In the genomic region with DNA sequence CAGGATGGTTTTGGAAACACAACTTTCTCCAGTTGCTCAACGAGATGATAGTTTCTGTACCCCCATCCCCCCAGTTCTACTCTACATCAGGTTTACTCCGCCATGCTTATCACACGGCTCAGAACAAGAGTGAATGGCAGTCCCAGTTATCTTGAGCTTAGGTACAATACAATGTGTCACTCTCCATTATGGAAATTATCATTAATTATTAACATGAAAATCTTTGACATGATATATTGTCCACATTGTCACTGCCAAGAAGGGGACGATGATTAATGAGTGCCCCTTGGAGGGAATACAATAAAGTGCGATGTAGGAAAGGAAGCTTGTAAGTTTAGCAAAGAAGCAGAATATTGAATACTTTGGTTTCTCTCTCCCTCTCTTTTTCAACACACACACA, we compare ENCODE assay signal across 1 cellular context.
TF ChIP-seq lines count a peak whose summit lies in the region.

No MANE protein-coding gene starts in this region.

TF ChIP-seq in GM23338, 12 proteins besides CTCF, POLR2A, EP300 and RAD21 (continued from another document):
- TF ChIP-seq, protein P1, sequence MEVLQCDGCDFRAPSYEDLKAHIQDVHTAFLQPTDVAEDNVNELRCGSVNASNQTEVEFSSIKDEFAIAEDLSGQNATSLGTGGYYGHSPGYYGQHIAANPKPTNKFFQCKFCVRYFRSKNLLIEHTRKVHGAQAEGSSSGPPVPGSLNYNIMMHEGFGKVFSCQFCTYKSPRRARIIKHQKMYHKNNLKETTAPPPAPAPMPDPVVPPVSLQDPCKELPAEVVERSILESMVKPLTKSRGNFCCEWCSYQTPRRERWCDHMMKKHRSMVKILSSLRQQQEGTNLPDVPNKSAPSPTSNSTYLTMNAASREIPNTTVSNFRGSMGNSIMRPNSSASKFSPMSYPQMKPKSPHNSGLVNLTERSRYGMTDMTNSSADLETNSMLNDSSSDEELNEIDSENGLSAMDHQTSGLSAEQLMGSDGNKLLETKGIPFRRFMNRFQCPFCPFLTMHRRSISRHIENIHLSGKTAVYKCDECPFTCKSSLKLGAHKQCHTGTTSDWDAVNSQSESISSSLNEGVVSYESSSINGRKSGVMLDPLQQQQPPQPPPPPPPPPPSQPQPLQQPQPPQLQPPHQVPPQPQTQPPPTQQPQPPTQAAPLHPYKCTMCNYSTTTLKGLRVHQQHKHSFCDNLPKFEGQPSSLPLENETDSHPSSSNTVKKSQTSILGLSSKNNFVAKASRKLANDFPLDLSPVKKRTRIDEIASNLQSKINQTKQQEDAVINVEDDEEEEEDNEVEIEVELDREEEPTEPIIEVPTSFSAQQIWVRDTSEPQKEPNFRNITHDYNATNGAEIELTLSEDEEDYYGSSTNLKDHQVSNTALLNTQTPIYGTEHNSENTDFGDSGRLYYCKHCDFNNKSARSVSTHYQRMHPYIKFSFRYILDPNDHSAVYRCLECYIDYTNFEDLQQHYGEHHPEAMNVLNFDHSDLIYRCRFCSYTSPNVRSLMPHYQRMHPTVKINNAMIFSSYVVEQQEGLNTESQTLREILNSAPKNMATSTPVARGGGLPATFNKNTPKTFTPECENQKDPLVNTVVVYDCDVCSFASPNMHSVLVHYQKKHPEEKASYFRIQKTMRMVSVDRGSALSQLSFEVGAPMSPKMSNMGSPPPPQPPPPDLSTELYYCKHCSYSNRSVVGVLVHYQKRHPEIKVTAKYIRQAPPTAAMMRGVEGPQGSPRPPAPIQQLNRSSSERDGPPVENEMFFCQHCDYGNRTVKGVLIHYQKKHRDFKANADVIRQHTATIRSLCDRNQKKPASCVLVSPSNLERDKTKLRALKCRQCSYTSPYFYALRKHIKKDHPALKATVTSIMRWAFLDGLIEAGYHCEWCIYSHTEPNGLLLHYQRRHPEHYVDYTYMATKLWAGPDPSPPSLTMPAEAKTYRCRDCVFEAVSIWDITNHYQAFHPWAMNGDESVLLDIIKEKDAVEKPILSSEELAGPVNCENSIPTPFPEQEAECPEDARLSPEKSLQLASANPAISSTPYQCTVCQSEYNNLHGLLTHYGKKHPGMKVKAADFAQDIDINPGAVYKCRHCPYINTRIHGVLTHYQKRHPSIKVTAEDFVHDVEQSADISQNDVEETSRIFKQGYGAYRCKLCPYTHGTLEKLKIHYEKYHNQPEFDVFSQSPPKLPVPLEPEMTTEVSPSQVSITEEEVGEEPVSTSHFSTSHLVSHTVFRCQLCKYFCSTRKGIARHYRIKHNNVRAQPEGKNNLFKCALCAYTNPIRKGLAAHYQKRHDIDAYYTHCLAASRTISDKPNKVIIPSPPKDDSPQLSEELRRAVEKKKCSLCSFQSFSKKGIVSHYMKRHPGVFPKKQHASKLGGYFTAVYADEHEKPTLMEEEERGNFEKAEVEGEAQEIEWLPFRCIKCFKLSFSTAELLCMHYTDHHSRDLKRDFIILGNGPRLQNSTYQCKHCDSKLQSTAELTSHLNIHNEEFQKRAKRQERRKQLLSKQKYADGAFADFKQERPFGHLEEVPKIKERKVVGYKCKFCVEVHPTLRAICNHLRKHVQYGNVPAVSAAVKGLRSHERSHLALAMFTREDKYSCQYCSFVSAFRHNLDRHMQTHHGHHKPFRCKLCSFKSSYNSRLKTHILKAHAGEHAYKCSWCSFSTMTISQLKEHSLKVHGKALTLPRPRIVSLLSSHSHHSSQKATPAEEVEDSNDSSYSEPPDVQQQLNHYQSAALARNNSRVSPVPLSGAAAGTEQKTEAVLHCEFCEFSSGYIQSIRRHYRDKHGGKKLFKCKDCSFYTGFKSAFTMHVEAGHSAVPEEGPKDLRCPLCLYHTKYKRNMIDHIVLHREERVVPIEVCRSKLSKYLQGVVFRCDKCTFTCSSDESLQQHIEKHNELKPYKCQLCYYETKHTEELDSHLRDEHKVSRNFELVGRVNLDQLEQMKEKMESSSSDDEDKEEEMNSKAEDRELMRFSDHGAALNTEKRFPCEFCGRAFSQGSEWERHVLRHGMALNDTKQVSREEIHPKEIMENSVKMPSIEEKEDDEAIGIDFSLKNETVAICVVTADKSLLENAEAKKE (CRISPR knock-in tag; IDR thresholded peaks at IDR 0.05): no peak
- TF ChIP-seq CREB1 (CRISPR knock-in tag; IDR thresholded peaks at IDR 0.05; ENCODE audit: low read depth): no peak
- TF ChIP-seq, protein P2, sequence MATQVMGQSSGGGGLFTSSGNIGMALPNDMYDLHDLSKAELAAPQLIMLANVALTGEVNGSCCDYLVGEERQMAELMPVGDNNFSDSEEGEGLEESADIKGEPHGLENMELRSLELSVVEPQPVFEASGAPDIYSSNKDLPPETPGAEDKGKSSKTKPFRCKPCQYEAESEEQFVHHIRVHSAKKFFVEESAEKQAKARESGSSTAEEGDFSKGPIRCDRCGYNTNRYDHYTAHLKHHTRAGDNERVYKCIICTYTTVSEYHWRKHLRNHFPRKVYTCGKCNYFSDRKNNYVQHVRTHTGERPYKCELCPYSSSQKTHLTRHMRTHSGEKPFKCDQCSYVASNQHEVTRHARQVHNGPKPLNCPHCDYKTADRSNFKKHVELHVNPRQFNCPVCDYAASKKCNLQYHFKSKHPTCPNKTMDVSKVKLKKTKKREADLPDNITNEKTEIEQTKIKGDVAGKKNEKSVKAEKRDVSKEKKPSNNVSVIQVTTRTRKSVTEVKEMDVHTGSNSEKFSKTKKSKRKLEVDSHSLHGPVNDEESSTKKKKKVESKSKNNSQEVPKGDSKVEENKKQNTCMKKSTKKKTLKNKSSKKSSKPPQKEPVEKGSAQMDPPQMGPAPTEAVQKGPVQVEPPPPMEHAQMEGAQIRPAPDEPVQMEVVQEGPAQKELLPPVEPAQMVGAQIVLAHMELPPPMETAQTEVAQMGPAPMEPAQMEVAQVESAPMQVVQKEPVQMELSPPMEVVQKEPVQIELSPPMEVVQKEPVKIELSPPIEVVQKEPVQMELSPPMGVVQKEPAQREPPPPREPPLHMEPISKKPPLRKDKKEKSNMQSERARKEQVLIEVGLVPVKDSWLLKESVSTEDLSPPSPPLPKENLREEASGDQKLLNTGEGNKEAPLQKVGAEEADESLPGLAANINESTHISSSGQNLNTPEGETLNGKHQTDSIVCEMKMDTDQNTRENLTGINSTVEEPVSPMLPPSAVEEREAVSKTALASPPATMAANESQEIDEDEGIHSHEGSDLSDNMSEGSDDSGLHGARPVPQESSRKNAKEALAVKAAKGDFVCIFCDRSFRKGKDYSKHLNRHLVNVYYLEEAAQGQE (IDR thresholded peaks at IDR 0.05; ENCODE audit: unreplicated experiment): no peak
- no peak for TF ChIP-seq NANOG (IDR thresholded peaks at IDR 0.05; ENCODE audit: borderline replicate concordance)
- TF ChIP-seq, protein P3, sequence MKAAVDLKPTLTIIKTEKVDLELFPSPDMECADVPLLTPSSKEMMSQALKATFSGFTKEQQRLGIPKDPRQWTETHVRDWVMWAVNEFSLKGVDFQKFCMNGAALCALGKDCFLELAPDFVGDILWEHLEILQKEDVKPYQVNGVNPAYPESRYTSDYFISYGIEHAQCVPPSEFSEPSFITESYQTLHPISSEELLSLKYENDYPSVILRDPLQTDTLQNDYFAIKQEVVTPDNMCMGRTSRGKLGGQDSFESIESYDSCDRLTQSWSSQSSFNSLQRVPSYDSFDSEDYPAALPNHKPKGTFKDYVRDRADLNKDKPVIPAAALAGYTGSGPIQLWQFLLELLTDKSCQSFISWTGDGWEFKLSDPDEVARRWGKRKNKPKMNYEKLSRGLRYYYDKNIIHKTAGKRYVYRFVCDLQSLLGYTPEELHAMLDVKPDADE (IDR thresholded peaks at IDR 0.05): no peak
- TF ChIP-seq POLR2AphosphoS5 (IDR thresholded peaks at IDR 0.05; ENCODE audit: low read depth): no peak
- no peak for TF ChIP-seq ZNF114 (CRISPR knock-in tag; IDR thresholded peaks at IDR 0.05)
- TF ChIP-seq EZH2 (IDR thresholded peaks at IDR 0.05; ENCODE audit: low read depth, unreplicated experiment): no peak
- TF ChIP-seq ZNF331 (CRISPR knock-in tag; IDR thresholded peaks at IDR 0.05; ENCODE audit: low read depth): no peak
